ENCODE assay signal across 7 cellular contexts in genomic region chr19:3692141-3693029, GRCh38. TPM values are rescaled to one million over a fixed set of nuclear protein-coding genes. Genes with fewer than 3 reads are reported as not detected.
DNase-seq lines count a peak whose midpoint lies in the region; ATAC-seq and TF ChIP-seq lines count a peak whose summit lies in the region.

No MANE protein-coding gene starts in this region.

- H3K36me3 ChIP-seq in Karpas-422 (ENCODE audit: insufficient read depth, low read length) (no peaks in the 10 kb centered on the region), heart right ventricle (peaks cover 0 to 27% (median 0%) of the 10 kb centered on the region in 9 donors)

- in situ Hi-C loops in G401 (cut with HindIII; ENCODE audit: low sequenced_read_pairs): no loop called here

- H4K20me1 ChIP-seq in Karpas-422 (ENCODE audit: insufficient read depth, low read depth, low read length): peaks cover 39% of the 10 kb centered on the region

- no peak overlapping the region for H3K27ac ChIP-seq in Karpas-422 (ENCODE audit: low read length)
- H3K27ac ChIP-seq in heart right ventricle: peak overlapping the region in 2 of 10 donors; percentile 37 to 58

- peak; percentile 12 to 60 (median 50) for TF ChIP-seq CTCF in heart right ventricle (IDR thresholded peaks at IDR 0.05)

- H3K9me3 ChIP-seq in Karpas-422 (ENCODE audit: low read length) (no peaks in the 10 kb centered on the region), heart right ventricle (peaks cover 0 to 13% (median 0%) of the 10 kb centered on the region in 11 donors)

- ATAC-seq in heart right ventricle: peak in 4 of 8 donors; percentile 12 to 40 (median 23)
- no peak for ATAC-seq in HG02938 (IDR thresholded peaks at IDR 0.05; ENCODE audit: unreplicated experiment)
- ATAC-seq in HG02798 (IDR thresholded peaks at IDR 0.05; ENCODE audit: poor library complexity, unreplicated experiment): no peak

- peak; percentile 74 for DNase-seq in Karpas-422
- DNase-seq in activated T-cell treated with anti-CD3 and anti-CD28 coated beads, Interleukin-2, amount 50 U/mL, for 48 hours: peak; percentile 74 to 79
- no peak for DNase-seq in heart right ventricle
- peak; percentile 30 for DNase-seq in stimulated activated CD8-positive, alpha-beta memory T cell treated with anti-CD3 and anti-CD28 coated beads, Interleukin-12 subunit alpha, Interleukin-12 subunit beta, amount 100 ng/mL, for 1 hour (ENCODE audit: low read depth)
- DNase-seq in G401 (ENCODE audit: low spot score): no peak

- intact Hi-C loops in heart right ventricle (cut with DNase I): no loop called here

- H3K4me2 ChIP-seq in Karpas-422 (ENCODE audit: low read depth, low read length, poor library complexity, severe bottlenecking): no peak overlapping the region

- H3K4me3 ChIP-seq in Karpas-422 (ENCODE audit: low read length) (no peak overlapping the region), heart right ventricle (no peak overlapping the region)

- no peaks in the 10 kb centered on the region for H3K79me2 ChIP-seq in Karpas-422 (ENCODE audit: low read length)

- 93 to 95% methylated on average over 23 to 25 of the region's 25 CpGs for WGBS in heart right ventricle, 2 donors

- H3K4me1 ChIP-seq in Karpas-422 (ENCODE audit: low read length): peaks cover 9% of the 10 kb centered on the region
- H3K4me1 ChIP-seq in heart right ventricle: peaks cover 0 to 32% (median 12%) of the 10 kb centered on the region in 9 donors

- H2AFZ ChIP-seq in Karpas-422 (ENCODE audit: low read length): no peak overlapping the region

- H3K9ac ChIP-seq in Karpas-422 (ENCODE audit: low read length): no peak overlapping the region

- no peaks in the 10 kb centered on the region for H3K9me2 ChIP-seq in Karpas-422 (replicated peaks; ENCODE audit: insufficient read depth, low read length)

- H3K27me3 ChIP-seq in Karpas-422 (ENCODE audit: low read length) (no peaks in the 10 kb centered on the region), heart right ventricle (no peaks in the 10 kb centered on the region)

RNA-seq across cellular contexts. Expression of gene PIP5K1C, which starts 7.9 kb away (rescaled TPM):
- 4.2 and 4.4 TPM in 2 replicates for total RNA-seq in Karpas-422 (2014; rRNA removed; shearing (Covaris generic); ENCODE audit: low replicate concordance)
- total RNA-seq in heart right ventricle: 10 to 100 TPM; 28.2 to 46.6 (median 36.3) TPM
- 10 to 100 TPM; 18.3 to 18.9 TPM for polyA plus RNA-seq in heart right ventricle
- 5.3 and 13.0 TPM in 2 replicates for total RNA-seq in G401 (2014; rRNA removed; shearing (Covaris generic))

RNA-seq across cellular contexts. Expression of gene TJP3, which starts 15.8 kb away (rescaled TPM):
- total RNA-seq in Karpas-422 (2014; rRNA removed; shearing (Covaris generic); ENCODE audit: low replicate concordance): not detected in 2 replicates
- total RNA-seq in heart right ventricle: under 1 TPM in 3 of 10 donors, not detected in 7; 0.15 to 0.49 (median 0.34) TPM
- under 1 TPM in 1 of 2 donors, not detected in 1; 0.06 TPM for polyA plus RNA-seq in heart right ventricle
- 12.4 and 15.1 TPM in 2 replicates for total RNA-seq in G401 (2014; rRNA removed; shearing (Covaris generic))

Comparison
In these comparisons a context has a peak if more than half of its experiments do, and no peak if none do; other contexts are left out.
1. DNase-seq: peak in Karpas-422 (single experiment), activated T-cell treated with anti-CD3 and anti-CD28 coated beads, Interleukin-2, amount 50 U/mL, for 48 hours (2 of 2) and stimulated activated CD8-positive, alpha-beta memory T cell treated with anti-CD3 and anti-CD28 coated beads, Interleukin-12 subunit alpha, Interleukin-12 subunit beta, amount 100 ng/mL, for 1 hour (single experiment); none in heart right ventricle (0 of 2) and G401 (single experiment).